ENCODE assay signal across 12 cellular contexts in the genomic region with DNA sequence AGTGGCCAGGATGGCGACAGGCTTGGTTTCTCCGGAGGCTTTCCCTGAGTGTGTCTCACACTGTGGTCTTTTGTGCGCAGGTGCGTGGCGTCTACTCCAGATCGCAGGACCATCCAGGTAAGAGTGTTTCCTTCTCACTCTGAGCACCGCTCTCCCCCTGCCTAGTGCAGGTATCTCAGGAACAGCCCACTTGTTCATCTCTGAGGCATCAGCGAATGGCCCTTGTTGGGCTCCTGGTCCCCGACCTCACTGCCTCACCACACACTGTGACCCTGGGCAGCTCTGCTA. TPM values are rescaled to one million over a fixed set of nuclear protein-coding genes. Genes with fewer than 3 reads are reported as not detected.
DNase-seq lines count a peak whose midpoint lies in the region; ATAC-seq and TF ChIP-seq lines count a peak whose summit lies in the region.
"Had no signal": no experiment of that assay in that cellular context is flagged by ENCODE, and none has a peak within 500 bp of the region (broad histone marks: within the 10 kb centered on the region; RNA-seq: fewer than 3 reads in every experiment).

No MANE protein-coding gene starts in this region.

- TF ChIP-seq POLR2A in gastroesophageal sphincter (IDR thresholded peaks at IDR 0.05) (no peak), thyroid gland (IDR thresholded peaks at IDR 0.05) (peak in 1 of 2 donors; percentile 39)

- intact Hi-C loops in thyroid gland (cut with DNase I), result no loop called here

- H3K9me3 ChIP-seq in MG63 (no peaks in the 10 kb centered on the region), gastroesophageal sphincter (no peaks in the 10 kb centered on the region), muscle layer of duodenum (ENCODE audit: control insufficient read depth in 1 of 2, low read length in 2 of 2) (no peaks in the 10 kb centered on the region), thyroid gland (no peaks in the 10 kb centered on the region)

- 41 to 64% methylated on average over 2 to 5 of the region's 9 CpGs for WGBS in gastroesophageal sphincter (ENCODE audit: low coverage in 1 of 2), 2 donors
- 26 to 31% methylated on average over 9 of the region's 9 CpGs for WGBS in thyroid gland, 2 donors

- no peak for ATAC-seq in gastroesophageal sphincter
- ATAC-seq in GM19023 (IDR thresholded peaks at IDR 0.05; ENCODE audit: unreplicated experiment), result no peak

- H3K27me3 ChIP-seq in MG63 (peaks cover 16% of the 10 kb centered on the region), gastroesophageal sphincter (no peaks in the 10 kb centered on the region), muscle layer of duodenum (ENCODE audit: low read depth, low read length) (no peaks in the 10 kb centered on the region), thyroid gland (no peaks in the 10 kb centered on the region)

- no peak for TF ChIP-seq EP300 in gastroesophageal sphincter (IDR thresholded peaks at IDR 0.05)

- H3K27ac ChIP-seq in gastroesophageal sphincter, result peak overlapping the region; percentile 7 to 86 (median 78)
- peak overlapping the region; percentile 74 for H3K27ac ChIP-seq in muscle layer of duodenum (ENCODE audit: low read length)
- H3K27ac ChIP-seq in thyroid gland, result peak overlapping the region in 2 of 3 donors; percentile 56 to 71

- H3K4me1 ChIP-seq in gastroesophageal sphincter (peaks cover 0 to 52% (median 0%) of the 10 kb centered on the region in 3 donors), muscle layer of duodenum (ENCODE audit: control insufficient read depth in 1 of 2, insufficient read depth in 2 of 2, low read length in 2 of 2) (peaks cover 0 to 21% of the 10 kb centered on the region in 2 donors), thyroid gland (peaks cover 0 to 13% of the 10 kb centered on the region in 2 donors)

- TF ChIP-seq CTCF in gastroesophageal sphincter (IDR thresholded peaks at IDR 0.05), result no peak
- no peak for TF ChIP-seq CTCF in thyroid gland (IDR thresholded peaks at IDR 0.05)

- peak overlapping the region; percentile 28; the same call in 1 of the 2 replicates for H3K4me3 ChIP-seq in MG63
- H3K4me3 ChIP-seq in gastroesophageal sphincter, result peak overlapping the region; percentile 27 to 58
- peak overlapping the region; percentile 68 to 84 for H3K4me3 ChIP-seq in muscle layer of duodenum (ENCODE audit: low read depth in 1 of 2, low read length in 2 of 2)
- peak overlapping the region in 2 of 3 donors; percentile 41 to 48 for H3K4me3 ChIP-seq in thyroid gland (replicated peaks in 1 of 3)

- DNase-seq in MG63 (no peak), thyroid gland (peak; percentile 73), iPS-NIHi11 (ENCODE audit: low spot score) (no peak), middle frontal gyrus (ENCODE audit: extremely low spot score, low spot score) (no peak)
- DNase-seq in activated CD4-positive, alpha-beta T cell treated with anti-CD3 and anti-CD28 coated beads for 48 hours, result no peak
- DNase-seq: glutamatergic neuron, H7, KG1, NCI-H187 had no signal

- no peaks in the 10 kb centered on the region for H3K36me3 ChIP-seq in MG63
- peaks cover 0 to 3% of the 10 kb centered on the region in 2 donors for H3K36me3 ChIP-seq in gastroesophageal sphincter
- no peaks in the 10 kb centered on the region for H3K36me3 ChIP-seq in muscle layer of duodenum (ENCODE audit: control insufficient read depth in 1 of 2, insufficient read depth in 2 of 2, low read length in 2 of 2)
- H3K36me3 ChIP-seq in thyroid gland, result no peaks in the 10 kb centered on the region

RNA-seq across cellular contexts. Expression of a gene that starts 0.8 kb away (rescaled TPM):
- total RNA-seq in MG63 (2014; rRNA removed; shearing (Covaris generic); ENCODE audit: low replicate concordance), result 0.89 and 5.3 TPM in 2 replicates
- total RNA-seq in gastroesophageal sphincter (10 to 100 TPM; 19.1 to 43.4 (median 31.3) TPM), thyroid gland (10 to 100 TPM; 14.1 to 44.3 (median 24.7) TPM)

Comparison
In these comparisons a context has a peak if more than half of its experiments do, and no peak if none do; other contexts are left out.
1. DNase-seq: peak in thyroid gland (2 of 2); none in MG63 (single experiment), activated CD4-positive, alpha-beta T cell treated with anti-CD3 and anti-CD28 coated beads for 48 hours (single experiment), iPS-NIHi11 (single experiment) and middle frontal gyrus (single experiment).
2. Peak in every context shown above with its lines, with median percentiles within 50 percentile points of each other: H3K4me3 ChIP-seq and H3K27ac ChIP-seq.